Comparison of ENCODE assay signal across 8 cellular contexts in the genomic region with DNA sequence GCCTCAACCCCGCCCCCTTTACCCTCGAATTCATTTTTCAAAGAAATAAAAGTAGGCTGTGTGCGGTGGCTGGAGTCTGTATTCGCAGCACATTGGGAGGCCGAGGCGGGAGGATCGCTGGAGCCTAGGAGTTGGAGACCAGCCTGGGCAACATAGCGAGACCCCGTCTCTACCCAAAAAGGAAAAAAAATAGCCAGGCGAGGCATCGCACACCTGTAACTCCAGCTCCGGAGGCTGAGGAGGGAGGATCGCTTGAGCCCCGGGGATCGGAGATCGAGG. TPM values are rescaled to one million over a fixed set of nuclear protein-coding genes. Genes with fewer than 3 reads are reported as not detected.
DNase-seq lines count a peak whose midpoint lies in the region; ATAC-seq, FAIRE-seq and TF ChIP-seq lines count a peak whose summit lies in the region.

No MANE protein-coding gene starts in this region.

- no peaks in the 10 kb centered on the region for H3K27me3 Mint-ChIP-seq in T-helper 2 cell treated with Interferon-gamma antibody and Interleukin-4, amounts not matched to agents 5 μg/mL and 100 μg/mL, for 36 hours (ENCODE audit: low read depth)
- H3K27me3 Mint-ChIP-seq in astrocyte (ENCODE audit: low read depth, unreplicated experiment) = no peaks in the 10 kb centered on the region

- H3K4me1 Mint-ChIP-seq in T-helper 2 cell treated with Interferon-gamma antibody and Interleukin-4, amounts not matched to agents 5 μg/mL and 100 μg/mL, for 36 hours (ENCODE audit: low read depth) = peaks cover 31% of the 10 kb centered on the region
- H3K4me1 Mint-ChIP-seq in astrocyte (ENCODE audit: low read depth, unreplicated experiment) = no peaks in the 10 kb centered on the region

- intact Hi-C loops in testis (cut with DNase I; ENCODE audit: low total_unique reads) = loop anchor here (10.0 kb wide), 1 partner anchor 114 kb away; a partner anchor contains a TSS

- H3K79me2 ChIP-seq in astrocyte (ENCODE audit: insufficient read depth, low read length) = peaks cover 38% of the 10 kb centered on the region

- no peak for DNase-seq in T-helper 2 cell treated with Interferon-gamma antibody and Interleukin-4, amounts not matched to agents 5 μg/mL and 100 μg/mL, for 36 hours (ENCODE audit: low spot score)
- DNase-seq in T-helper 2 cell (no peak), astrocyte (ENCODE audit: low read depth) (no peak), testis (no peak), foreskin melanocyte (no peak), inferior parietal cortex (ENCODE audit: extremely low spot score) (no peak)

- no peak for TF ChIP-seq POLR2A in testis (IDR thresholded peaks at IDR 0.05)

- H3K9ac ChIP-seq in astrocyte (ENCODE audit: low read length) (peak overlapping the region; percentile 72), liver (ENCODE audit: low read depth in 1 of 2, low read length in 2 of 2) (no peak overlapping the region)

- ATAC-seq in GM19035 (IDR thresholded peaks at IDR 0.05; ENCODE audit: unreplicated experiment) = no peak

- no peaks in the 10 kb centered on the region for H4K20me1 ChIP-seq in astrocyte (ENCODE audit: insufficient read depth, low read length)

- no peak for FAIRE-seq in astrocyte (lab: Jason Lieb, UNC)

- H3K4me3 ChIP-seq in astrocyte (ENCODE audit: insufficient read depth, low read depth, low read length) (peak overlapping the region; percentile 80), liver (ENCODE audit: low read depth in 1 of 3, low read length in 3 of 3) (peak overlapping the region; percentile 36 to 66 (median 45)), testis (peak overlapping the region; percentile 48 to 74)

- no peak for TF ChIP-seq RAD21 in liver (IDR thresholded peaks at IDR 0.05)

- H3K36me3 ChIP-seq in astrocyte (ENCODE audit: insufficient read depth, low read length) (no peaks in the 10 kb centered on the region), liver (ENCODE audit: control insufficient read depth in 4 of 4, insufficient read depth in 3 of 4, low read depth in 1 of 4, low read length in 3 of 4) (no peaks in the 10 kb centered on the region), testis (ENCODE audit: low read depth, missing control alignments) (no peaks in the 10 kb centered on the region)

- H3K4me1 ChIP-seq in astrocyte (ENCODE audit: insufficient read depth, low read length) (peaks cover 13% of the 10 kb centered on the region), liver (ENCODE audit: control insufficient read depth in 4 of 4, insufficient read depth in 4 of 4, low read length in 3 of 4) (peaks cover 1 to 14% (median 8%) of the 10 kb centered on the region in 4 donors), testis (peaks cover 6% of the 10 kb centered on the region)

- peak overlapping the region; percentile 60 for H3K27ac ChIP-seq in astrocyte (ENCODE audit: low read depth, low read length)
- peak overlapping the region in 1 of 2 donors; percentile 14 for H3K27ac ChIP-seq in liver (ENCODE audit: low read depth in 1 of 2, low read length in 2 of 2)
- peak overlapping the region in 1 of 2 donors; percentile 71 for H3K27ac ChIP-seq in testis

- peak overlapping the region; percentile 97 for H3K27ac Mint-ChIP-seq in T-helper 2 cell treated with Interferon-gamma antibody and Interleukin-4, amounts not matched to agents 5 μg/mL and 100 μg/mL, for 36 hours
- no peak overlapping the region for H3K27ac Mint-ChIP-seq in astrocyte (ENCODE audit: unreplicated experiment)

- peak overlapping the region; percentile 95 for H3K4me2 ChIP-seq in astrocyte (ENCODE audit: low read length)

- peak overlapping the region; percentile 99 for H3K4me3 Mint-ChIP-seq in T-helper 2 cell treated with Interferon-gamma antibody and Interleukin-4, amounts not matched to agents 5 μg/mL and 100 μg/mL, for 36 hours
- peak overlapping the region; percentile 94 for H3K4me3 Mint-ChIP-seq in astrocyte (ENCODE audit: unreplicated experiment)

- WGBS in liver = 79% methylated on average over 16 of the region's 16 CpGs
- WGBS in testis, 2 donors = 45 to 54% methylated on average over 16 of the region's 16 CpGs

- peaks cover 34% of the 10 kb centered on the region for H3K36me3 Mint-ChIP-seq in T-helper 2 cell treated with Interferon-gamma antibody and Interleukin-4, amounts not matched to agents 5 μg/mL and 100 μg/mL, for 36 hours (ENCODE audit: low read depth)
- no peaks in the 10 kb centered on the region for H3K36me3 Mint-ChIP-seq in astrocyte (ENCODE audit: low read depth, unreplicated experiment)

- TF ChIP-seq CTCF in astrocyte (IDR thresholded peaks at IDR 0.05; ENCODE audit: insufficient read depth, low read depth, low read length) (no peak), liver (IDR thresholded peaks at IDR 0.05; ENCODE audit: low read depth, low read length, missing input control) (no peak), testis (IDR thresholded peaks at IDR 0.05) (no peak)

- H3K27me3 ChIP-seq in astrocyte (ENCODE audit: insufficient read depth, low read length) (no peaks in the 10 kb centered on the region), liver (ENCODE audit: control insufficient read depth in 4 of 4, insufficient read depth in 4 of 4, low read length in 3 of 4) (no peaks in the 10 kb centered on the region), testis (no peaks in the 10 kb centered on the region)

- peak overlapping the region; percentile 92 for H2AFZ ChIP-seq in astrocyte (ENCODE audit: low read depth, low read length)

- no peaks in the 10 kb centered on the region for H3K9me3 Mint-ChIP-seq in T-helper 2 cell treated with Interferon-gamma antibody and Interleukin-4, amounts not matched to agents 5 μg/mL and 100 μg/mL, for 36 hours
- no peaks in the 10 kb centered on the region for H3K9me3 Mint-ChIP-seq in astrocyte (ENCODE audit: unreplicated experiment)

- H3K9me3 ChIP-seq in astrocyte (ENCODE audit: insufficient read depth, low read depth, low read length) (no peaks in the 10 kb centered on the region), liver (ENCODE audit: control insufficient read depth in 4 of 4, low read length in 3 of 4) (no peaks in the 10 kb centered on the region), testis (no peaks in the 10 kb centered on the region)

TF ChIP-seq in liver, 16 proteins besides CTCF, POLR2A, EP300 and RAD21:
- no peak for TF ChIP-seq YY1 (IDR thresholded peaks at IDR 0.05)
- no peak for TF ChIP-seq TAF1 (conservative IDR thresholded peaks at IDR 0.05)
- TF ChIP-seq RXRA (IDR thresholded peaks at IDR 0.05) = no peak
- TF ChIP-seq, protein P1, sequence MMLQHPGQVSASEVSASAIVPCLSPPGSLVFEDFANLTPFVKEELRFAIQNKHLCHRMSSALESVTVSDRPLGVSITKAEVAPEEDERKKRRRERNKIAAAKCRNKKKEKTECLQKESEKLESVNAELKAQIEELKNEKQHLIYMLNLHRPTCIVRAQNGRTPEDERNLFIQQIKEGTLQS (IDR thresholded peaks at IDR 0.05) = no peak
- no peak for TF ChIP-seq JUND (IDR thresholded peaks at IDR 0.05)
- TF ChIP-seq GABPA (IDR thresholded peaks at IDR 0.05 in 1 of 2, conservative IDR thresholded peaks at IDR 0.05 in 1 of 2) = no peak
- TF ChIP-seq HNF4A (conservative IDR thresholded peaks at IDR 0.05) = no peak
- TF ChIP-seq NR2F2 (IDR thresholded peaks at IDR 0.05) = no peak
- TF ChIP-seq SP1 (IDR thresholded peaks at IDR 0.05) = no peak
- TF ChIP-seq EGR1 (IDR thresholded peaks at IDR 0.05; ENCODE audit: low read depth in 2 of 2) = no peak
- TF ChIP-seq FOXA1 (IDR thresholded peaks at IDR 0.05) = no peak
- TF ChIP-seq, protein P2, sequence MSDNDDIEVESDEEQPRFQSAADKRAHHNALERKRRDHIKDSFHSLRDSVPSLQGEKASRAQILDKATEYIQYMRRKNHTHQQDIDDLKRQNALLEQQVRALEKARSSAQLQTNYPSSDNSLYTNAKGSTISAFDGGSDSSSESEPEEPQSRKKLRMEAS (IDR thresholded peaks at IDR 0.05) = no peak

RNA-seq across cellular contexts. Expression of a gene that starts 0.7 kb away (rescaled TPM):
- 7.3 and 12.6 TPM in 2 replicates for total RNA-seq in astrocyte
- total RNA-seq in liver = 100 to 1,000 TPM in 1 of 2 donors, under 1 TPM in 1; 0.08 to 102 TPM
- 1 to 10 TPM; 1.9 to 5.2 TPM for polyA plus RNA-seq in liver
- total RNA-seq in testis = 10 to 100 TPM; 65.0 to 94.9 TPM
- 75.3 TPM for polyA plus RNA-seq in testis (ENCODE audit: insufficient read depth, low read depth, low replicate concordance)

RNA-seq across cellular contexts. Expression of a gene that starts 24.9 kb away (rescaled TPM):
- total RNA-seq in astrocyte (134 and 142 TPM in 2 replicates), liver (100 to 1,000 TPM in 1 of 2 donors, 10 to 100 TPM in 1; 74.1 to 297 TPM), testis (10 to 100 TPM; 67.9 to 76.7 TPM)
- polyA plus RNA-seq in liver (100 to 1,000 TPM; 179 to 649 TPM), testis (ENCODE audit: insufficient read depth, low read depth, low replicate concordance) (317 TPM)

RNA-seq across cellular contexts. Expression of a gene that starts 53.8 kb away (rescaled TPM):
- total RNA-seq in astrocyte = 0.34 and 0.43 TPM in 2 replicates
- total RNA-seq in liver = under 1 TPM; 0.47 to 0.59 TPM
- polyA plus RNA-seq in liver = under 1 TPM in 1 of 2 donors, not detected in 1; 0.48 TPM
- total RNA-seq in testis = 1 to 10 TPM; 2.1 to 2.6 TPM
- not detected for polyA plus RNA-seq in testis (ENCODE audit: insufficient read depth, low read depth, low replicate concordance)
